9 cellular contexts compared by ENCODE assay signal in the genomic region with DNA sequence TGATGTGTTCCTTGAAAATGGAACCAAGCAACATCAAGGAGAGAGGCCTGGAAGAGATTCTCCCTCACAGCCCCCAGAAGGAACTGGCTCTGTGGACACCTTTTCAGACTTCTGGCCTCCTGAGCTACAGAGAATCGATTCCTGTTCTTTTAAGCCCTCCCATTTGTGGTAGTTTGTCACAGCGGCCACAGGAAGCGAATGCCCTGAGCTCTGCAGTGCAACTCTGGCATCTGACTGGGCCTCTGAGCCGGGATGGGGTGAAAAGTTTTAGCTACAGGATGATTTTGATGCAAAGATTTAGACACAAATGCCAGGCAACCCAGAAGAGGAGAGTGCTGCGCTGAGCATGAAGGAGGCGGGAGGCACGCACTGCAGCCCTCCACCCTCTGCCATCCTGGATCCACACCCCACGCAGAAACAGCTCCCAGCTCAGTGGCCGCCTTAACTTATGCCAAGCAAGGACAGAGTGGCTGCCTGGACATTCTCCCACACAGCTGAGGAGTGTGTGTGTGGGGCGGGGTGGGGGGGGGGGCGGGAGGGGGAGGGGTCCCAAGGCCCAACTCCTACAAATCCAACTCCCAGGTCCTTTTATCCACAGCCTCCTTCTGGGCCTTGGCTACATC. TPM values are rescaled to one million over a fixed set of nuclear protein-coding genes. Genes with fewer than 3 reads are reported as not detected.
DNase-seq lines count a peak whose midpoint lies in the region; ATAC-seq, FAIRE-seq and TF ChIP-seq lines count a peak whose summit lies in the region.
"Had no signal": no experiment of that assay in that cellular context is flagged by ENCODE, and none has a peak within 500 bp of the region (broad histone marks: within the 10 kb centered on the region; RNA-seq: fewer than 3 reads in every experiment).

No MANE protein-coding gene starts in this region.

- H3K9me3 ChIP-seq in BLaER1 (no peaks in the 10 kb centered on the region), H1 (ENCODE audit: insufficient read depth in 2 of 2, low read depth in 1 of 2, low read length in 1 of 2) (no peaks in the 10 kb centered on the region), neuronal stem cell (replicated peaks in 1 of 2; ENCODE audit: control insufficient read depth in 2 of 2, insufficient read depth in 1 of 2, low read depth in 1 of 2, low read length in 2 of 2) (peaks cover 0 to 2% of the 10 kb centered on the region in 2 donors)

- H2BK15ac ChIP-seq in H1 (ENCODE audit: low read length) (no peak overlapping the region), neuronal stem cell (ENCODE audit: low read length) (no peak overlapping the region)

- TF ChIP-seq CTCF in H1 (IDR thresholded peaks at IDR 0.05; ENCODE audit: control extremely low read depth in 1 of 3, insufficient read depth in 1 of 3, low read depth in 1 of 3, low read length in 3 of 3) (no peak), foreskin keratinocyte (conservative IDR thresholded peaks at IDR 0.05) (no peak)

- H3K23ac ChIP-seq in H1 (ENCODE audit: insufficient read length) = no peak overlapping the region
- H3K23ac ChIP-seq in neuronal stem cell (ENCODE audit: low read depth, low read length, poor library complexity) = no peak overlapping the region

- CTCF ChIA-PET in H1 (lab: Charles Lee; ENCODE audit: partially characterized antibody) = interaction anchor here (1.1 kb wide), 1 partner anchor 57 kb away, joined by 3 read pairs; no protein-coding TSS in a partner anchor

- H2AFZ ChIP-seq in H1 (ENCODE audit: low read length) (no peak overlapping the region), neuronal stem cell (ENCODE audit: low read length) (no peak overlapping the region)

- no peak for TF ChIP-seq POLR2A in H1 (IDR thresholded peaks at IDR 0.05; ENCODE audit: control extremely low read depth in 1 of 2, low read depth in 2 of 2, low read length in 2 of 2)

- H2BK120ac ChIP-seq in H1 (replicated peaks; ENCODE audit: low read depth, low read length) (no peak overlapping the region), neuronal stem cell (ENCODE audit: low read depth, low read length) (no peak overlapping the region)

- 0 out of 2 replicates have a peak overlapping the region, but pooled peaks have one; percentile 9 for H2BK12ac ChIP-seq in H1 (ENCODE audit: low read depth, low read length)
- H2BK12ac ChIP-seq in neuronal stem cell (ENCODE audit: low read length) = no peak overlapping the region

- H4K8ac ChIP-seq in H1 (ENCODE audit: extremely low read depth, insufficient read depth, low read length) (no peak overlapping the region; the same call in 1 of the 2 replicates), neuronal stem cell (ENCODE audit: low read depth, low read length) (no peak overlapping the region)

- H3K4me1 ChIP-seq in BLaER1 = peaks cover 69% of the 10 kb centered on the region
- peaks cover 4 to 16% (median 10%) of the 10 kb centered on the region in 4 experiments for H3K4me1 ChIP-seq in H1 (replicated peaks in 1 of 4; ENCODE audit: control insufficient read depth in 3 of 4, insufficient read depth in 4 of 4, low read length in 3 of 4)
- peaks cover 26 to 30% of the 10 kb centered on the region in 2 donors for H3K4me1 ChIP-seq in neuronal stem cell (ENCODE audit: control insufficient read depth in 2 of 2, insufficient read depth in 1 of 2, low read depth in 1 of 2, low read length in 2 of 2)
- no peaks in the 10 kb centered on the region for H3K4me1 ChIP-seq in foreskin keratinocyte

- H4K5ac ChIP-seq in H1 (ENCODE audit: insufficient read length, low read depth, low read length) = peak overlapping the region; percentile 12

- no peak for TF ChIP-seq EP300 in H1 (IDR thresholded peaks at IDR 0.05; ENCODE audit: borderline replicate concordance in 1 of 2, low read depth in 2 of 2, low read length in 2 of 2)

- POLR2A ChIA-PET in H1 (lab: Charles Lee; ENCODE audit: partially characterized antibody) = interaction anchor here (0.6 to 2.8 kb wide), 9 partner anchors 10 to 195 kb away, joined by 3 to 16 read pairs (median 4); no protein-coding TSS in a partner anchor

- peak overlapping the region; percentile 56 for H3K27ac ChIP-seq in BLaER1
- H3K27ac ChIP-seq in H1 (ENCODE audit: low read depth, low read length) = no peak overlapping the region
- no peak overlapping the region for H3K27ac ChIP-seq in neuronal stem cell (replicated peaks; ENCODE audit: low read length)
- H3K27ac ChIP-seq in foreskin keratinocyte = no peak overlapping the region

- H4K91ac ChIP-seq in H1 (replicated peaks; ENCODE audit: insufficient read length, low read length) (no peak overlapping the region), neuronal stem cell (ENCODE audit: low read depth, low read length, poor library complexity) (no peak overlapping the region)

- DNase-seq in NOMO-1 treated with dmso at 0.1 percent for 144 hours (lab: John Stamatoyannopoulos, UW; ENCODE audit: unreplicated experiment) = peak; percentile 68
- no peak for DNase-seq in H1 (ENCODE audit: low read depth in 1 of 2, low spot score in 2 of 2)
- DNase-seq in neuronal stem cell (ENCODE audit: low spot score) = no peak
- DNase-seq in foreskin keratinocyte = no peak
- no peak for DNase-seq in kidney glomerular epithelial cell (lab: John Stamatoyannopoulos, UW)
- no peak for DNase-seq in T-helper 9 cell
- DNase-seq: dermis blood vessel endothelial cell had no signal

- H4K20me1 ChIP-seq in BLaER1 (peaks cover 63% of the 10 kb centered on the region), H1 (replicated peaks in 1 of 2; ENCODE audit: control insufficient read depth in 1 of 2, insufficient read depth in 2 of 2, low read length in 2 of 2) (peaks cover 5 to 23% of the 10 kb centered on the region in 2 experiments)

- H3K79me1 ChIP-seq in H1 (ENCODE audit: low read depth, low read length) (peaks cover 10% of the 10 kb centered on the region), neuronal stem cell (ENCODE audit: low read depth, low read length) (peaks cover 18% of the 10 kb centered on the region)

- H3K36me3 ChIP-seq in BLaER1 (peaks cover 25% of the 10 kb centered on the region; the same call in 1 of the 2 replicates), H1 (ENCODE audit: control insufficient read depth in 2 of 4, insufficient read depth in 4 of 4, low read length in 3 of 4) (peaks cover 0 to 3% (median 0%) of the 10 kb centered on the region in 4 experiments; a peak in 1 of 8 replicates), neuronal stem cell (replicated peaks in 1 of 2; ENCODE audit: control insufficient read depth in 2 of 2, insufficient read depth in 2 of 2, low read length in 2 of 2) (peaks cover 2 to 6% of the 10 kb centered on the region in 2 donors)

- H3K23me2 ChIP-seq in H1 (ENCODE audit: low read depth, low read length) = peaks cover 11% of the 10 kb centered on the region; the same call in 1 of the 2 replicates

- no peak for TF ChIP-seq RAD21 in H1 (IDR thresholded peaks at IDR 0.05 in 1 of 2, conservative IDR thresholded peaks at IDR 0.05 in 1 of 2; ENCODE audit: low read depth in 2 of 2, low read length in 2 of 2)

- H3K9ac ChIP-seq in BLaER1 = peak overlapping the region; percentile 63
- no peak overlapping the region for H3K9ac ChIP-seq in H1 (replicated peaks in 1 of 4; ENCODE audit: extremely low read depth in 1 of 4, low read depth in 3 of 4, low read length in 3 of 4)
- no peak overlapping the region for H3K9ac ChIP-seq in neuronal stem cell (ENCODE audit: low read depth, low read length, poor library complexity)

- H3K27me3 ChIP-seq in BLaER1 = no peaks in the 10 kb centered on the region
- H3K27me3 ChIP-seq in H1 (replicated peaks in 1 of 4; ENCODE audit: control insufficient read depth in 3 of 4, extremely low read depth in 1 of 4, insufficient read depth in 3 of 4, low read length in 3 of 4) = no peaks in the 10 kb centered on the region
- no peaks in the 10 kb centered on the region for H3K27me3 ChIP-seq in neuronal stem cell (ENCODE audit: control insufficient read depth in 3 of 3, insufficient read depth in 3 of 3, low read depth in 1 of 3, low read length in 3 of 3)
- H3K27me3 ChIP-seq in foreskin keratinocyte = peaks cover 21% of the 10 kb centered on the region

- peak overlapping the region; percentile 60; the same call in 1 of the 2 replicates for H2BK5ac ChIP-seq in H1 (ENCODE audit: low read depth, low read length)
- H2BK5ac ChIP-seq in neuronal stem cell (ENCODE audit: low read length) = peak overlapping the region; percentile 84

- peaks cover 0 to 49% of the 10 kb centered on the region in 2 experiments; a peak in 2 of 4 replicates for H3K79me2 ChIP-seq in H1 (ENCODE audit: control insufficient read depth in 1 of 2, insufficient read depth in 2 of 2, low read length in 2 of 2)

- peak overlapping the region; percentile 78 for H3K4me3 ChIP-seq in BLaER1
- H3K4me3 ChIP-seq in H1 (ENCODE audit: extremely low read depth in 1 of 4, insufficient read depth in 2 of 4, low read depth in 3 of 4, low read length in 4 of 4) = peak overlapping the region in 1 of 4 experiments; percentile 83; a peak in 2 of 8 replicates
- peak overlapping the region in 1 of 2 donors; percentile 60 for H3K4me3 ChIP-seq in neuronal stem cell (ENCODE audit: low read length in 2 of 2)

- H3K4me2 ChIP-seq in BLaER1 (peak overlapping the region; percentile 97), H1 (ENCODE audit: insufficient read depth in 1 of 2, low read depth in 2 of 2, low read length in 2 of 2) (peak overlapping the region; percentile 87 to 96), neuronal stem cell (ENCODE audit: insufficient read depth, low read length, poor library complexity, severe bottlenecking) (no peak overlapping the region)

- FAIRE-seq in H1 (lab: Jason Lieb, UNC) = no peak

- H3K18ac ChIP-seq in H1 (ENCODE audit: extremely low read depth, low read length) (peak overlapping the region; percentile 52; the same call in 1 of the 2 replicates), neuronal stem cell (ENCODE audit: low read length) (no peak overlapping the region)

- H3K14ac ChIP-seq in H1 (ENCODE audit: insufficient read length) = no peak overlapping the region
- no peak overlapping the region for H3K14ac ChIP-seq in neuronal stem cell (ENCODE audit: low read length)

- H2AK5ac ChIP-seq in H1 (ENCODE audit: low read depth, low read length) (0 out of 2 replicates have a peak overlapping the region, but pooled peaks have one; percentile 53), neuronal stem cell (ENCODE audit: low read depth, low read length) (peak overlapping the region; percentile 95)

- ATAC-seq in GM18873 (IDR thresholded peaks at IDR 0.05; ENCODE audit: low FRiP score, unreplicated experiment) (no peak), foreskin keratinocyte (no peak)

- no peak overlapping the region for H3K56ac ChIP-seq in H1 (replicated peaks; ENCODE audit: insufficient read length, low read depth, low read length)

- H3K4ac ChIP-seq in H1 (replicated peaks; ENCODE audit: insufficient read length, low read depth, low read length) (no peak overlapping the region), neuronal stem cell (ENCODE audit: low read length) (no peak overlapping the region)

- 86% methylated on average over 9 of the region's 11 CpGs; no CpG with 5 or more reads in 1 of the 2 experiments for WGBS in H1 (ENCODE audit: extremely low coverage in 1 of 2, insufficient coverage in 1 of 2, insufficient read length in 1 of 2, insufficient replicate concordance in 2 of 2, low coverage in 1 of 2, low lambda C conversion rate in 2 of 2, missing lambda C conversion rate in 1 of 2), 2 experiments
- WGBS in neuronal stem cell (ENCODE audit: extremely low coverage in 2 of 2, insufficient read length in 2 of 2, insufficient replicate concordance in 1 of 2), 2 donors = no CpG with 5 or more reads among the region's 11 CpGs

- no peak overlapping the region for H2BK20ac ChIP-seq in H1 (ENCODE audit: low read length)

RNA-seq across cellular contexts. Expression of gene TIMP2, which starts 2.2 kb away (rescaled TPM):
- 42.7 and 43.3 TPM in 2 replicates for total RNA-seq in H1 (2021; fragmentation: NEBNext Ultra II Directional; extraction: Animal tissue kit (Norgen Biotek cat#: 25700))
- polyA plus RNA-seq in H1 (2011; rRNA removed) = 18.2 and 21.5 TPM in 2 replicates
- 13.1 TPM for polyA plus RNA-seq in H1 (2011; cell fraction: cytosol; rRNA removed)
- polyA plus RNA-seq in H1 (2011; cell fraction: nucleus; rRNA removed) = 14.3 TPM
- polyA plus RNA-seq in H1 (2012, experiment 1 of 2) = 37.1 to 40.2 TPM (median 38.3 TPM) in 4 replicates
- polyA plus RNA-seq in H1 (2012, experiment 2 of 2) = 38.8 TPM
- 36.5 TPM for polyA plus RNA-seq in H1 (2013, experiment 1 of 2)
- polyA plus RNA-seq in H1 (2013, experiment 2 of 2) = 47.3 TPM
- polyA minus RNA-seq in H1 (2011; rRNA and poly(A)+ RNA removed) = 12.9 and 16.2 TPM in 2 replicates
- 14.9 TPM for polyA minus RNA-seq in H1 (2011; cell fraction: cytosol; rRNA and poly(A)+ RNA removed)
- 9.5 TPM for polyA minus RNA-seq in H1 (2011; cell fraction: nucleus; rRNA and poly(A)+ RNA removed)
- polyA plus RNA-seq in neuronal stem cell (2013, experiment 1 of 2) = 45.1 TPM
- 45.9 TPM for polyA plus RNA-seq in neuronal stem cell (2013, experiment 2 of 2)
- total RNA-seq in foreskin keratinocyte = 7.5 and 11.2 TPM in 2 replicates
- polyA plus RNA-seq in foreskin keratinocyte = 6.3 and 8.3 TPM in 2 replicates

RNA-seq across cellular contexts. Expression of gene CEP295NL, which starts 20.0 kb away (rescaled TPM):
- total RNA-seq in H1 (2021; fragmentation: NEBNext Ultra II Directional; extraction: Animal tissue kit (Norgen Biotek cat#: 25700)) = 1.4 and 2.0 TPM in 2 replicates
- polyA plus RNA-seq in H1 (2011; rRNA removed) (0.05 and 0.06 TPM in 2 replicates), foreskin keratinocyte (not detected in 2 replicates)
- polyA plus RNA-seq in H1 (2011; cell fraction: cytosol; rRNA removed) = 0.04 TPM
- 0.29 TPM for polyA plus RNA-seq in H1 (2011; cell fraction: nucleus; rRNA removed)
- polyA plus RNA-seq in H1 (2012, experiment 1 of 2) = 0.28 to 0.64 TPM (median 0.46 TPM) in 4 replicates
- 0.10 TPM for polyA plus RNA-seq in H1 (2012, experiment 2 of 2)
- polyA plus RNA-seq in H1 (2013, experiment 1 of 2) = 0.14 TPM
- polyA plus RNA-seq in H1 (2013, experiment 2 of 2) = 0.07 TPM
- 0.41 and 0.82 TPM in 2 replicates for polyA minus RNA-seq in H1 (2011; rRNA and poly(A)+ RNA removed)
- 0.51 TPM for polyA minus RNA-seq in H1 (2011; cell fraction: cytosol; rRNA and poly(A)+ RNA removed)
- polyA minus RNA-seq in H1 (2011; cell fraction: nucleus; rRNA and poly(A)+ RNA removed) = 1.1 TPM
- 0.01 TPM for polyA plus RNA-seq in neuronal stem cell (2013, experiment 1 of 2)
- polyA plus RNA-seq in neuronal stem cell (2013, experiment 2 of 2) = 0.03 TPM
- total RNA-seq in foreskin keratinocyte = 0.04 TPM in 1 of 2 replicates, not detected in the other

RNA-seq across cellular contexts. Expression of gene LGALS3BP, which starts 56.7 kb away (rescaled TPM):
- total RNA-seq in H1 (2021; fragmentation: NEBNext Ultra II Directional; extraction: Animal tissue kit (Norgen Biotek cat#: 25700)) = 53.8 and 56.1 TPM in 2 replicates
- 61.6 and 87.5 TPM in 2 replicates for polyA plus RNA-seq in H1 (2011; rRNA removed)
- polyA plus RNA-seq in H1 (2011; cell fraction: cytosol; rRNA removed) = 27.3 TPM
- 94.7 TPM for polyA plus RNA-seq in H1 (2011; cell fraction: nucleus; rRNA removed)
- 60.4 to 89.3 TPM (median 80.4 TPM) in 4 replicates for polyA plus RNA-seq in H1 (2012, experiment 1 of 2)
- 91.4 TPM for polyA plus RNA-seq in H1 (2012, experiment 2 of 2)
- 75.5 TPM for polyA plus RNA-seq in H1 (2013, experiment 1 of 2)
- polyA plus RNA-seq in H1 (2013, experiment 2 of 2) = 60.2 TPM
- 39.2 and 40.3 TPM in 2 replicates for polyA minus RNA-seq in H1 (2011; rRNA and poly(A)+ RNA removed)
- 57.8 TPM for polyA minus RNA-seq in H1 (2011; cell fraction: cytosol; rRNA and poly(A)+ RNA removed)
- 38.8 TPM for polyA minus RNA-seq in H1 (2011; cell fraction: nucleus; rRNA and poly(A)+ RNA removed)
- 36.5 TPM for polyA plus RNA-seq in neuronal stem cell (2013, experiment 1 of 2)
- polyA plus RNA-seq in neuronal stem cell (2013, experiment 2 of 2) = 36.6 TPM
- total RNA-seq in foreskin keratinocyte = 339 and 389 TPM in 2 replicates
- polyA plus RNA-seq in foreskin keratinocyte = 375 and 407 TPM in 2 replicates
